In the genomic region with DNA sequence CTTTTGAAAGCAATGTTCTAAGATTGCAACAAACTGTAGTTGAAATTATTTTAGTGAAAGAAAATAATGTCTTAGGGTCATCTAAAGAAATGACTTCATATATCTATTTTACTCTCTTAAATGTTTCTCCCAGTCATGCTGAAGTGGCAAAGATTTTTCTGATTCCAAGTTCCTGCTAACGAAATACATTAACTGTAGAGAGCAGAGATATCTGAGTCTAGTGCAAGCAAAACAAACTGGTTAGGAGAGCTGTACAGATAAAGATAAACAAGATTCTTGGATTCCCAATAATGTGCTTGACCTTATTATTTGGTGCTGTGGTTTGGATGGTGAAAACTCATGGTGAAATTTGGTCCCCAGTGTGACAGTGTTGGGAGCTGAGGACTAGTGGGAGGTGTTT, we compare ENCODE assay signal across 16 cellular contexts.
"Had no signal": no experiment of that assay in that cellular context is flagged by ENCODE, and none has a peak within 500 bp of the region (broad histone marks: within the 10 kb centered on the region; RNA-seq: fewer than 3 reads in every experiment).

No MANE protein-coding gene starts in this region.

- H3K9me3 ChIP-seq: psoas muscle, right lobe of liver, spleen, stomach, testis had no signal

- H3K4me1 ChIP-seq: psoas muscle, testis had no signal

- FAIRE-seq: astrocyte, bronchial epithelial cell, kidney had no signal

- DNase-seq: activated CD4-positive, CD25-positive, alpha-beta regulatory T cell treated with anti-CD3 and anti-CD28 coated beads, Interleukin-2, amount 50 U/mL, for 72 hours; activated naive CD4-positive, alpha-beta T cell; erythroblast; kidney; mesenchymal stem cell; psoas muscle; right lobe of liver; spleen; stomach; T-cell; T1000; testis had no signal

- H3K4me3 Mint-ChIP-seq: activated T-helper 1 cell treated with anti-CD3 and anti-CD28 coated beads, Interleukin-12 subunit alpha, Interleukin-12 subunit beta, Interleukin-2, Interleukin-4 antibody, amounts not matched to agents 30 ng/mL and 10 ng/mL and 1 ng/mL, durations not matched to agents 14 hours and 24 hours and 36 hours had no signal

- H3K36me3 Mint-ChIP-seq: T-cell had no signal

- H3K4me3 ChIP-seq: hepatocyte, psoas muscle, right lobe of liver, spleen, stomach, testis had no signal

- H3K27me3 Mint-ChIP-seq: T-cell had no signal

- H3K36me3 ChIP-seq: right lobe of liver, spleen, stomach had no signal

- ATAC-seq: psoas muscle had no signal

- H3K27ac Mint-ChIP-seq: activated T-helper 1 cell treated with anti-CD3 and anti-CD28 coated beads, Interleukin-12 subunit alpha, Interleukin-12 subunit beta, Interleukin-2, Interleukin-4 antibody, amounts not matched to agents 30 ng/mL and 10 ng/mL and 1 ng/mL, durations not matched to agents 14 hours and 24 hours and 36 hours had no signal

- H3K9me3 Mint-ChIP-seq: activated T-helper 1 cell treated with anti-CD3 and anti-CD28 coated beads, Interleukin-12 subunit alpha, Interleukin-12 subunit beta, Interleukin-2, Interleukin-4 antibody, amounts not matched to agents 30 ng/mL and 10 ng/mL and 1 ng/mL, durations not matched to agents 14 hours and 24 hours and 36 hours; T-cell had no signal
